In genomic region chr12:109477185-109477962, GRCh38 we compare ENCODE assay signal across 1 cellular context.
TF ChIP-seq lines count a peak whose summit lies in the region.

Gene KCTD10 (minus strand): TSS chr12:109477300. CDS start chr12:109477262, 38 bp downstream.
Gene UBE3B (plus strand): TSS chr12:109477634. CDS start chr12:109483552, 5,918 bp downstream.

TF ChIP-seq in HepG2, 621 proteins besides CTCF, POLR2A, EP300 and RAD21 (continued from another document and continues in another):
- TF ChIP-seq FOXP4 (CRISPR knock-in tag; IDR thresholded peaks at IDR 0.05) (0 out of 2 replicates have a peak, but pooled peaks have one; percentile 45), PAXIP1 (CRISPR knock-in tag; conservative IDR thresholded peaks at IDR 0.05) (peak; percentile 23; the same call in 1 of the 2 replicates), ZNF335 (CRISPR knock-in tag; IDR thresholded peaks at IDR 0.05) (peak; percentile 72; the same call in 1 of the 2 replicates), ETV5 (CRISPR knock-in tag; IDR thresholded peaks at IDR 0.05; ENCODE audit: borderline replicate concordance) (peak; percentile 61; the same call in 1 of the 2 replicates), BCL3 (CRISPR knock-in tag; IDR thresholded peaks at IDR 0.05) (peak; percentile 63; the same call in 1 of the 2 replicates), STAG1 (CRISPR knock-in tag; IDR thresholded peaks at IDR 0.05) (no peak), PCBP2 (optimal IDR thresholded peaks at IDR 0.05; ENCODE audit: low read depth, low read length, poor library complexity, severe bottlenecking) (no peak), ZEB1 (IDR thresholded peaks at IDR 0.05; ENCODE audit: insufficient replicate concordance, low read depth) (no peak), HDAC1 (CRISPR knock-in tag; IDR thresholded peaks at IDR 0.05) (peak; percentile 95), ZXDC (CRISPR knock-in tag; IDR thresholded peaks at IDR 0.05) (0 out of 2 replicates have a peak, but pooled peaks have one; percentile 8), GPBP1L1 (CRISPR knock-in tag; IDR thresholded peaks at IDR 0.05) (no peak), THAP9 (CRISPR knock-in tag; IDR thresholded peaks at IDR 0.05; ENCODE audit: borderline replicate concordance) (peak; percentile 79; the same call in 1 of the 2 replicates), AHDC1 (CRISPR knock-in tag; IDR thresholded peaks at IDR 0.05; ENCODE audit: borderline replicate concordance) (peak; percentile 57; the same call in 1 of the 2 replicates), TFE3 (CRISPR knock-in tag; IDR thresholded peaks at IDR 0.05) (peak; percentile 12), MYC (CRISPR knock-in tag; IDR thresholded peaks at IDR 0.05; ENCODE audit: borderline replicate concordance) (peak; percentile 56; the same call in 1 of the 2 replicates), ZNF557 (CRISPR knock-in tag; IDR thresholded peaks at IDR 0.05) (0 out of 2 replicates have a peak, but pooled peaks have one; percentile 19), ZNF574 (CRISPR knock-in tag; IDR thresholded peaks at IDR 0.05) (peak; percentile 90), CCDC6 (CRISPR knock-in tag; IDR thresholded peaks at IDR 0.05) (no peak), ZNF282 (IDR thresholded peaks at IDR 0.05; ENCODE audit: partially characterized antibody) (no peak), NR2C2 (CRISPR knock-in tag; IDR thresholded peaks at IDR 0.05; ENCODE audit: borderline replicate concordance) (peak; percentile 89), KLF12 (CRISPR knock-in tag; IDR thresholded peaks at IDR 0.05; ENCODE audit: borderline replicate concordance) (peak; percentile 88), FOXP1 (IDR thresholded peaks at IDR 0.05) (no peak), FOXP1 (CRISPR knock-in tag; IDR thresholded peaks at IDR 0.05) (no peak)
